15 cellular contexts compared by ENCODE assay signal in the genomic region with DNA sequence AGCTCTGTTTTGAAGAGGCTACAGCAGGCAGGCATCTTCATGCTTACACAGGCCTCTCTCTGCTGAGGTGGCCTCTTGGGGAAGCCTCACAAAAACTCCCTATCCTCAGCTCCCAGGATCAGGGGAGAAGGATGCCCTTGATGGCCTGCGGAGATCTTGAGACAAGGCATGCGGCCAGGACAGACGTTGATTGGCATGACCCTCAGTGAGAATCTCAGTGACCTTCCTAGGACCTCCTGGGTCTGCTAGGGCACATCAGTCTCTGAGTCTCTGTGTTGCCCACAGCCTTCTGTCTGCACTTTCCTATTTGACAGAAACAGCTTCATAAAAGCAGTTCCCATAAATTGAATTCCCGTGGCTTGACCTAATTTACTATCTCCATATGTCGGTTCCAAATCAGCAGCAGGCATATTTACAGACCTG.
"Had no signal": no experiment of that assay in that cellular context is flagged by ENCODE, and none has a peak within 500 bp of the region (broad histone marks: within the 10 kb centered on the region; RNA-seq: fewer than 3 reads in every experiment).

No MANE protein-coding gene starts in this region.

- H3K27ac Mint-ChIP-seq: activated CD8-positive, alpha-beta memory T cell treated with anti-CD3 and anti-CD28 coated beads, Interleukin-2, amount 10 ng/mL, durations not matched to agents 7 days and 5 days; activated naive CD4-positive, alpha-beta T cell treated with anti-CD3 and anti-CD28 coated beads, Interleukin-2, amount 50 U/mL, for 72 hours; activated T-cell treated with anti-CD3 and anti-CD28 coated beads, Interleukin-2, amount 50 U/mL, for 24 hours; dendritic cell treated with granulocyte-macrophage colony-stimulating factor and Interleukin-4, amounts not matched to agents 40 ng/mL and 50 ng/mL, for 4 days; memory B cell; nephron had no signal

- H3K4me1 Mint-ChIP-seq: activated CD8-positive, alpha-beta memory T cell treated with anti-CD3 and anti-CD28 coated beads, Interleukin-2, amount 10 ng/mL, durations not matched to agents 7 days and 5 days; central memory CD8-positive, alpha-beta T cell; memory B cell; nephron had no signal

- H3K4me3 ChIP-seq: body of pancreas, tibial artery, uterus had no signal

- H3K4me3 Mint-ChIP-seq: activated CD8-positive, alpha-beta memory T cell treated with anti-CD3 and anti-CD28 coated beads, Interleukin-2, amount 10 ng/mL, durations not matched to agents 7 days and 5 days; activated T-cell treated with anti-CD3 and anti-CD28 coated beads, Interleukin-2, amount 50 U/mL, for 24 hours; central memory CD8-positive, alpha-beta T cell; dendritic cell treated with granulocyte-macrophage colony-stimulating factor and Interleukin-4, amounts not matched to agents 40 ng/mL and 50 ng/mL, for 4 days; memory B cell; nephron had no signal

- H3K9me3 Mint-ChIP-seq: activated naive CD4-positive, alpha-beta T cell treated with anti-CD3 and anti-CD28 coated beads, Interleukin-2, amount 50 U/mL, for 72 hours; activated T-cell treated with anti-CD3 and anti-CD28 coated beads, Interleukin-2, amount 50 U/mL, for 24 hours; central memory CD8-positive, alpha-beta T cell; nephron had no signal

- H3K4me1 ChIP-seq: body of pancreas, tibial artery, uterus had no signal

- H3K36me3 Mint-ChIP-seq: activated CD8-positive, alpha-beta memory T cell treated with anti-CD3 and anti-CD28 coated beads, Interleukin-2, amount 10 ng/mL, durations not matched to agents 7 days and 5 days; activated naive CD4-positive, alpha-beta T cell treated with anti-CD3 and anti-CD28 coated beads, Interleukin-2, amount 50 U/mL, for 72 hours; memory B cell had no signal

- H3K9me3 ChIP-seq: body of pancreas, tibial artery, uterus had no signal

- H3K27me3 Mint-ChIP-seq: activated CD8-positive, alpha-beta memory T cell treated with anti-CD3 and anti-CD28 coated beads, Interleukin-2, amount 10 ng/mL, durations not matched to agents 7 days and 5 days; activated T-cell treated with anti-CD3 and anti-CD28 coated beads, Interleukin-2, amount 50 U/mL, for 24 hours; central memory CD8-positive, alpha-beta T cell; dendritic cell treated with granulocyte-macrophage colony-stimulating factor and Interleukin-4, amounts not matched to agents 40 ng/mL and 50 ng/mL, for 4 days; memory B cell had no signal

- ATAC-seq: activated CD8-positive, alpha-beta memory T cell treated with anti-CD3 and anti-CD28 coated beads, Interleukin-2, amount 10 ng/mL, durations not matched to agents 7 days and 5 days; activated naive CD4-positive, alpha-beta T cell treated with anti-CD3 and anti-CD28 coated beads, Interleukin-2, amount 50 U/mL, for 72 hours; body of pancreas; esophagus mucosa; left lobe of liver had no signal

- H3K27ac ChIP-seq: body of pancreas, tibial artery, uterus had no signal

- H3K36me3 ChIP-seq: tibial artery, uterus had no signal

- H3K27me3 ChIP-seq: body of pancreas, tibial artery, uterus had no signal

- DNase-seq: activated CD4-positive, alpha-beta T cell treated with anti-CD3 and anti-CD28 coated beads, Interleukin-2, amount 50 U/mL, for 48 hours; activated CD8-positive, alpha-beta memory T cell treated with anti-CD3 and anti-CD28 coated beads, Interleukin-2, amount 10 ng/mL, durations not matched to agents 7 days and 5 days; activated effector memory CD4-positive, alpha-beta T cell treated with Interleukin-2 at 50 U/mL for 16 hours; activated T-cell treated with anti-CD3 and anti-CD28 coated beads, Interleukin-2, amount 50 U/mL, for 24 hours; amniotic stem cell; body of pancreas; tibial artery; uterus had no signal
